ENCODE assay signal across 11 cellular contexts in the genomic region with DNA sequence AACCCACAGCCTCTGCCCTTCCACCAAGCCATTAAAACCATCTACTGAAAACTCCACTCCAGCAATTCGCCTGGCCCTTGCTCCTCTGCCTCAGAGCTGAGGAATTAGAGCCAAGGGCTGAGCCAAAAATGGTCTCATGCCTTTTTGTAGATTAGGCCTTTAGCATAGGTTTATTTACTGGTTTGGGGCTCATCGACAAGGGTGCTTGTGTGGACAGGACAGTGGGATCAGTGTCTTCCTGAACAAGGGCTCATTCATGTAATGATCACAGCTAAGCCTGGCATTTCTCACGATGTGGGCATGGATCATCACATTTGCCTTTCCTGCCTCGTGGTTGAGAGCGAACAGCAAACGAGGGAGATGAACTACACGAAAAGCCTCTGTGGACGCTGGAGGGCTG. TPM values are rescaled to one million over a fixed set of nuclear protein-coding genes. Genes with fewer than 3 reads are reported as not detected.
DNase-seq lines count a peak whose midpoint lies in the region.
"Had no signal": no experiment of that assay in that cellular context is flagged by ENCODE, and none has a peak within 500 bp of the region (broad histone marks: within the 10 kb centered on the region; RNA-seq: fewer than 3 reads in every experiment).

No MANE protein-coding gene starts in this region.

- DNase-seq in C1 segment of cervical spinal cord (lab: John Stamatoyannopoulos, UW) = peak in 11 of 14 donors; percentile 5 to 59 (median 39)
- DNase-seq in caudate nucleus (lab: John Stamatoyannopoulos, UW) = peak in 51 of 61 donors; percentile 6 to 87 (median 55)
- DNase-seq in hippocampal formation (lab: John Stamatoyannopoulos, UW) = peak; percentile 63 to 83
- peak; percentile 24 for DNase-seq in occipital lobe (lab: John Stamatoyannopoulos, UW)
- DNase-seq in kidney glomerular epithelial cell (lab: John Stamatoyannopoulos, UW) = no peak
- no peak for DNase-seq in HUDEP-2 (lab: John Stamatoyannopoulos, UW; ENCODE audit: unreplicated experiment in 76 of 76)
- DNase-seq in cerebellar nuclear complex (lab: John Stamatoyannopoulos, UW) = no peak
- no peak for DNase-seq in NK-92 (lab: John Stamatoyannopoulos, UW; ENCODE audit: unreplicated experiment)

- H3K27ac ChIP-seq in caudate nucleus (ENCODE audit: low read depth, low read length) = no peak overlapping the region
- H3K27ac ChIP-seq: HL-60, PC-9 had no signal

RNA-seq across cellular contexts. Expression of a gene that starts 59.2 kb away (rescaled TPM):
- 25.6 TPM for total RNA-seq in occipital lobe
- total RNA-seq: CD8-positive, alpha-beta T cell; PC-9 had no signal

Comparison
In these comparisons a context has a peak if more than half of its experiments do, and no peak if none do; other contexts are left out.
1. DNase-seq: peak in C1 segment of cervical spinal cord (11 of 14), caudate nucleus (51 of 61), hippocampal formation (2 of 2) and occipital lobe (single experiment); none in kidney glomerular epithelial cell (single experiment), HUDEP-2 (0 of 76), cerebellar nuclear complex (0 of 2) and NK-92 (single experiment).